8 cellular contexts compared by ENCODE assay signal in the genomic region with DNA sequence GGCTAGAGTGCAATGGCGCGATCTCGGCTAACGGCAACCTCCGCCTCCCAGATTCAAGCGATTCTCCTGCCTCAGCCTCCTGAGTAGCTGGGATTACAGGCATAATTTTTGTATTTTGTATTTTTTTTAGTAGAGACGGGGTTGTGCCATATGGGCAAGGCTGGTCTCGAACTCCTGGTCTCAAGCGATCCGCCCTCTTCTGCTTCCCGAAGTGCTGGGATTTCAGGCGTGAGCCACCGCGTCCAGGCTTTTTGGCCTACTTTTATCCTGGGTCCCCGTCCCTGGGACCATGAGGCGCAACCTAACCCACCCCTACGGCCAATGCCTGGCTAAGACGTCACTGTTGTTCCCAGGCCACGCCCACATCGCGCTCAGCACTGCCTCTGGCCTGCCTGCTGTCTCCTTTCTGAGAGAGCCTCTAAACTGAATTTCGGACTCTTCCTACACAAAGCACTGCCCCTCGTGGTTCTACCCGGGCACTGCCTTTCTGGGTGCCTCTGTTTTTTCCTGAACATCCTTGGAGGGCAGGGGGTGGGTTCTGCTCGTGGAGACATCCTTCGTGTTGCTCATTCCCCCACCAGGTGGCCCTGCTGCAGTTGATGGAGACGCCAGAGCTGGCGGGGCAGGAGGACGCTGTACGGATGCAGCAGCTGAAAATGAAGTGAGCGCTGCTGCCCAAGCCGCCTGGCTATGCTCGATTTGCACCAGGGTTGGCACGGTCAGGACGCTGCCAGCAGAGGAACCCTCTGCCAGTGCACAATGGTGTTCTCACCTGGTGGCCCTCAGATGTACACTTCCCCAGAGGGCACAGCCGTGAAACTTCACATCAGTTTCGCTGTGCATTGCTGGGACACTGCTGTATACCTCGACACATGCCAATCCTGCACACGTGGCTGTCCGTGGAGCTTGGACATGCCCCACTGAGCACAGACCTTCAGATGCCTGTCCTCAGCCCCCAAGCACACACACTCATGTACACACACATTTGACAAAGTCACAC. TPM values are rescaled to one million over a fixed set of nuclear protein-coding genes. Genes with fewer than 3 reads are reported as not detected.
DNase-seq lines count a peak whose midpoint lies in the region; FAIRE-seq and TF ChIP-seq lines count a peak whose summit lies in the region.

No MANE protein-coding gene starts in this region.

- H3K27ac Mint-ChIP-seq in astrocyte (ENCODE audit: unreplicated experiment) (peak overlapping the region; percentile 81), immature natural killer cell (peak overlapping the region in 5 of 6 donors; percentile 31 to 92 (median 74))

- 56 to 62% methylated on average over 34 to 40 of the region's 40 CpGs for WGBS in testis, 2 donors

- H3K4me2 ChIP-seq in astrocyte (ENCODE audit: low read length), result peak overlapping the region; percentile 93

- H3K27me3 Mint-ChIP-seq in astrocyte (ENCODE audit: low read depth, unreplicated experiment), result peaks cover 2% of the 10 kb centered on the region
- peaks cover 0 to 9% (median 2%) of the 10 kb centered on the region in 3 donors for H3K27me3 Mint-ChIP-seq in immature natural killer cell (ENCODE audit: low read depth in 3 of 3)

- H3K9me3 ChIP-seq in ES-I3 (ENCODE audit: control insufficient read depth, insufficient read depth, low read length) (no peaks in the 10 kb centered on the region), astrocyte (ENCODE audit: insufficient read depth, low read depth, low read length) (no peaks in the 10 kb centered on the region), testis (no peaks in the 10 kb centered on the region)

- peak overlapping the region; percentile 63 for H3K27ac ChIP-seq in astrocyte (ENCODE audit: low read depth, low read length)
- H3K27ac ChIP-seq in testis, result no peak overlapping the region

- TF ChIP-seq CTCF in astrocyte (IDR thresholded peaks at IDR 0.05; ENCODE audit: insufficient read depth, low read depth, low read length), result peak; percentile 45
- TF ChIP-seq CTCF in testis (IDR thresholded peaks at IDR 0.05), result peak in 1 of 3 experiments; percentile 6

- H3K9me3 Mint-ChIP-seq in astrocyte (ENCODE audit: unreplicated experiment), result no peaks in the 10 kb centered on the region
- no peaks in the 10 kb centered on the region for H3K9me3 Mint-ChIP-seq in immature natural killer cell

- H3K4me1 Mint-ChIP-seq in astrocyte (ENCODE audit: low read depth, unreplicated experiment) (peaks cover 12% of the 10 kb centered on the region), immature natural killer cell (peaks cover 37 to 44% of the 10 kb centered on the region in 2 donors)

- no peak overlapping the region for H2AFZ ChIP-seq in astrocyte (ENCODE audit: low read depth, low read length)

- H3K36me3 Mint-ChIP-seq in astrocyte (ENCODE audit: low read depth, unreplicated experiment) (no peaks in the 10 kb centered on the region), immature natural killer cell (no peaks in the 10 kb centered on the region)

- DNase-seq in NCI-H2196 (lab: John Stamatoyannopoulos, UW; ENCODE audit: unreplicated experiment), result peak; percentile 98
- peak; percentile 74 for DNase-seq in astrocyte (ENCODE audit: low read depth)
- DNase-seq in immature natural killer cell, result no peak
- DNase-seq in testis, result peak; percentile 59
- DNase-seq in activated CD8-positive, alpha-beta memory T cell treated with anti-CD3 and anti-CD28 coated beads for 24 hours, result no peak
- DNase-seq in HuH-7.5 (ENCODE audit: low spot score), result no peak
- no peak for DNase-seq in HCEC 1CT

- H3K9ac ChIP-seq in ES-I3 (ENCODE audit: low read depth, low read length) (peak overlapping the region; percentile 94; the same call in 1 of the 2 replicates), astrocyte (ENCODE audit: low read length) (no peak overlapping the region)

- H3K27me3 ChIP-seq in astrocyte (ENCODE audit: insufficient read depth, low read length) (no peaks in the 10 kb centered on the region), testis (no peaks in the 10 kb centered on the region)

- intact Hi-C loops in testis (cut with DNase I; ENCODE audit: low total_unique reads), result loop anchor here (10.0 kb wide), 2 partner anchors 94 to 254 kb away; partner anchors contain the start of gene CRTC1

- H3K79me2 ChIP-seq in astrocyte (ENCODE audit: insufficient read depth, low read length), result no peaks in the 10 kb centered on the region

- H3K4me3 ChIP-seq in astrocyte (ENCODE audit: insufficient read depth, low read depth, low read length), result peak overlapping the region; percentile 74
- H3K4me3 ChIP-seq in testis, result no peak overlapping the region

- peak overlapping the region; percentile 86 for H3K4me3 Mint-ChIP-seq in astrocyte (ENCODE audit: unreplicated experiment)
- H3K4me3 Mint-ChIP-seq in immature natural killer cell, result peak overlapping the region; percentile 56 to 92 (median 86)

- TF ChIP-seq POLR2A in testis (IDR thresholded peaks at IDR 0.05), result no peak

- no peak for FAIRE-seq in astrocyte (lab: Jason Lieb, UNC)

- H3K36me3 ChIP-seq in ES-I3 (ENCODE audit: insufficient read depth, low read length), result no peaks in the 10 kb centered on the region
- no peaks in the 10 kb centered on the region for H3K36me3 ChIP-seq in astrocyte (ENCODE audit: insufficient read depth, low read length)
- H3K36me3 ChIP-seq in testis (ENCODE audit: low read depth, missing control alignments), result no peaks in the 10 kb centered on the region

- peaks cover 30% of the 10 kb centered on the region for H4K20me1 ChIP-seq in astrocyte (ENCODE audit: insufficient read depth, low read length)

- peaks cover 17% of the 10 kb centered on the region; the same call in 1 of the 2 replicates for H3K4me1 ChIP-seq in ES-I3 (ENCODE audit: insufficient read depth, low read length)
- peaks cover 19% of the 10 kb centered on the region for H3K4me1 ChIP-seq in astrocyte (ENCODE audit: insufficient read depth, low read length)
- peaks cover 26% of the 10 kb centered on the region for H3K4me1 ChIP-seq in testis

RNA-seq across cellular contexts. Expression of gene REX1BD, which starts 2.0 kb away (rescaled TPM):
- total RNA-seq in astrocyte (47.4 and 54.6 TPM in 2 replicates), testis (10 to 100 TPM; 44.3 to 58.7 TPM)
- polyA plus RNA-seq in immature natural killer cell (100 to 1,000 TPM; 123 to 175 (median 146) TPM), testis (ENCODE audit: insufficient read depth, low read depth, low replicate concordance) (14.5 TPM)

RNA-seq across cellular contexts. Expression of gene CRLF1, which starts 16.0 kb away (rescaled TPM):
- total RNA-seq in astrocyte (18.5 and 53.1 TPM in 2 replicates), testis (1 to 10 TPM; 4.3 to 5.3 TPM)
- polyA plus RNA-seq in immature natural killer cell (1 to 10 TPM in 1 of 3 donors, under 1 TPM in 1, not detected in 1; 0.89 to 1.2 TPM), testis (ENCODE audit: insufficient read depth, low read depth, low replicate concordance) (8.7 TPM)

RNA-seq across cellular contexts. Expression of gene UBA52, which starts 18.9 kb away (rescaled TPM):
- total RNA-seq in astrocyte, result 1,213 and 1,287 TPM in 2 replicates
- 1,000 to 10,000 TPM in 1 of 3 donors, 100 to 1,000 TPM in 2; 613 to 1,093 (median 997) TPM for polyA plus RNA-seq in immature natural killer cell
- total RNA-seq in testis, result 100 to 1,000 TPM; 475 to 508 TPM
- polyA plus RNA-seq in testis (ENCODE audit: insufficient read depth, low read depth, low replicate concordance), result 1,038 TPM

RNA-seq across cellular contexts. Expression of gene TMEM59L, which starts 22.1 kb away (rescaled TPM):
- total RNA-seq in astrocyte, result 5.6 and 8.8 TPM in 2 replicates
- polyA plus RNA-seq in immature natural killer cell, result not detected
- 1 to 10 TPM; 4.3 to 7.0 TPM for total RNA-seq in testis
- polyA plus RNA-seq in testis (ENCODE audit: insufficient read depth, low read depth, low replicate concordance), result 4.5 TPM

RNA-seq across cellular contexts. Expression of gene KXD1, which starts 32.9 kb away (rescaled TPM):
- total RNA-seq in astrocyte (73.4 and 80.2 TPM in 2 replicates), testis (100 to 1,000 TPM; 124 to 133 TPM)
- polyA plus RNA-seq in immature natural killer cell (100 to 1,000 TPM in 1 of 3 donors, 10 to 100 TPM in 2; 85.9 to 134 (median 93.0) TPM), testis (ENCODE audit: insufficient read depth, low read depth, low replicate concordance) (163 TPM)

Comparison
In these comparisons a context has a peak if more than half of its experiments do, and no peak if none do; other contexts are left out.
1. DNase-seq: peak in NCI-H2196 (single experiment), astrocyte (single experiment) and testis (single experiment); none in immature natural killer cell (0 of 3), activated CD8-positive, alpha-beta memory T cell treated with anti-CD3 and anti-CD28 coated beads for 24 hours (single experiment), HuH-7.5 (single experiment) and HCEC 1CT (single experiment).